ENCODE assay signal across 11 cellular contexts in genomic region chr11:82895437-82896091, GRCh38.
DNase-seq lines count a peak whose midpoint lies in the region; ATAC-seq lines count a peak whose summit lies in the region.
"Had no signal": no experiment of that assay in that cellular context is flagged by ENCODE, and none has a peak within 500 bp of the region (broad histone marks: within the 10 kb centered on the region; RNA-seq: fewer than 3 reads in every experiment).

No MANE protein-coding gene starts in this region.

- H3K36me3 Mint-ChIP-seq in stimulated activated memory B cell treated with anti-CD40 and anti-IgM and Interleukin-4, amounts not matched to agents 10 μg/mL and 1 μg/mL and 100 μg/mL, for 72 hours, result peaks cover 15% of the 10 kb centered on the region
- H3K36me3 Mint-ChIP-seq: brain had no signal

- H3K27ac Mint-ChIP-seq in stimulated activated memory B cell treated with anti-CD40 and anti-IgM and Interleukin-4, amounts not matched to agents 10 μg/mL and 1 μg/mL and 100 μg/mL, for 72 hours, result peak overlapping the region; percentile 81
- H3K27ac Mint-ChIP-seq: brain had no signal

- H3K4me1 Mint-ChIP-seq in stimulated activated memory B cell treated with anti-CD40 and anti-IgM and Interleukin-4, amounts not matched to agents 10 μg/mL and 1 μg/mL and 100 μg/mL, for 72 hours, result peaks cover 44% of the 10 kb centered on the region

- peak; percentile 52 to 94 for DNase-seq in NOMO-1 (lab: John Stamatoyannopoulos, UW; ENCODE audit: unreplicated experiment in 2 of 2)
- no peak for DNase-seq in ecto neural progenitor cell (ENCODE audit: low spot score)
- no peak for DNase-seq in COR-L47 (lab: John Stamatoyannopoulos, UW)
- DNase-seq in activated CD8-positive, alpha-beta memory T cell treated with anti-CD3 and anti-CD28 coated beads, Interleukin-2, amount 50 U/mL, for 4 hours, result no peak
- DNase-seq: GM23248, left colon, T-cell had no signal

- ATAC-seq in GM19043 (IDR thresholded peaks at IDR 0.05; ENCODE audit: low read depth, unreplicated experiment), result peak; percentile 31
- peak; percentile 29 for ATAC-seq in HG02884 (IDR thresholded peaks at IDR 0.05; ENCODE audit: unreplicated experiment)
- peak; percentile 75 for ATAC-seq in stimulated activated memory B cell treated with anti-CD40 and anti-IgM and Interleukin-4, amounts not matched to agents 10 μg/mL and 1 μg/mL and 100 μg/mL, for 72 hours
- ATAC-seq: left colon, T-cell had no signal

- H3K4me3 Mint-ChIP-seq in stimulated activated memory B cell treated with anti-CD40 and anti-IgM and Interleukin-4, amounts not matched to agents 10 μg/mL and 1 μg/mL and 100 μg/mL, for 72 hours, result peak overlapping the region; percentile 2
- H3K4me3 Mint-ChIP-seq: T-cell had no signal

- peaks cover 3% of the 10 kb centered on the region for H3K9me3 Mint-ChIP-seq in stimulated activated memory B cell treated with anti-CD40 and anti-IgM and Interleukin-4, amounts not matched to agents 10 μg/mL and 1 μg/mL and 100 μg/mL, for 72 hours
- H3K9me3 Mint-ChIP-seq: brain, T-cell had no signal

- H3K27me3 Mint-ChIP-seq in stimulated activated memory B cell treated with anti-CD40 and anti-IgM and Interleukin-4, amounts not matched to agents 10 μg/mL and 1 μg/mL and 100 μg/mL, for 72 hours, result no peaks in the 10 kb centered on the region
- H3K27me3 Mint-ChIP-seq: brain, T-cell had no signal

Comparison
In these comparisons a context has a peak if more than half of its experiments do, and no peak if none do; other contexts are left out.
1. DNase-seq: peak in NOMO-1 (2 of 2); none in ecto neural progenitor cell (single experiment), COR-L47 (single experiment) and activated CD8-positive, alpha-beta memory T cell treated with anti-CD3 and anti-CD28 coated beads, Interleukin-2, amount 50 U/mL, for 4 hours (single experiment).
2. Peak in every context shown above with its lines, with median percentiles within 50 percentile points of each other: ATAC-seq.